ENCODE assay signal across 1 cellular context in the genomic region with DNA sequence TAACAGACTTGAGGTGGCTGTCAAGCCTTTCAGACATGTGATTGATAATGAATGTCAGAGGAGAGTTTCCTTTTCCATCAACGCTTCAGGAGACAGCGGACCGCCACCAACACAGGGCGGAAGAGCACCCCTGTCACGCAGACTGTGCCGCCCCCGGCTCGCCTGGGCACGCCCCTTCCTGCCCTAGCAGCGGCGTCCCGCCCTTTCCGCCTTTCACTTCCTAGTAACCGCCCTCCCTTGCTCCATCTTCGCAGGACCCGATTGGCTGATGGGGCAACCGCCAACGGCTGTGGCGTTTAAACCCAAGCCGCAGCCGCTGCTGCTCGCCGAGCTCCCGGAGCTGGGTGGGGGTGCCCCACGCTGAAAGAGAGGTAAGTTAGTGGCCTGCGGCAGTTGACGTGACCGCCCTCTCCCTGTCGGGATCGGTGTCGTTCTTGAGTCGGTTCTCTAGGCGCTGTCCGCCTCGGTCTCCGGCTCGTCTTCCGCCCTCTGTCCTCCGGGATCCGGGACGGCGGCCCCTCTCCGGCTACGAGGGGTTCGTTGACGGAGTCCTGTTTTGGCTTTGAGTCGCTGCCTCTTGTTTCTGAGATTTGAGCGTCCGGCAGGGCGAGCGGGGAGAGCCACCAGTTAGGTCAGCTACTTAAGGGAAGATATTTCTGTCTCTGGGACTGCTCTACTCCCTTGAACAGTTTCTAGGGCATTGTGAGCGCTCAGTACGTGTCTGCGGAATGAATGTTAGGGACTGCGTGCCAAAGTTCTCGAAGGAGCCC.
A peak's percentile ranks its signal among the peaks of the same experiment; 100 is the strongest.
TF ChIP-seq lines count a peak whose summit lies in the region.

Gene SGO2, plus strand, starts transcription at position 326 of the 770 bp plus-strand sequence. CDS start 6,769 bp downstream, outside the sequence.

TF ChIP-seq in GM12878, 131 proteins besides CTCF, POLR2A, EP300 and RAD21 (continued from another document and continues in another):
- TF ChIP-seq PRDM15 (CRISPR knock-in tag; IDR thresholded peaks at IDR 0.05) (no peak), HDGF (IDR thresholded peaks at IDR 0.05) (peak; percentile 96), ZNF24 (IDR thresholded peaks at IDR 0.05) (no peak), KAT2A (conservative IDR thresholded peaks at IDR 0.05; ENCODE audit: control insufficient read depth, low read depth, low read length) (no peak), FOXM1 (IDR thresholded peaks at IDR 0.05; ENCODE audit: low read depth, low read length) (no peak), ELK1 (IDR thresholded peaks at IDR 0.05; ENCODE audit: low read depth, low read length) (peak; percentile 59; the same call in 1 of the 2 replicates), RCOR1 (conservative IDR thresholded peaks at IDR 0.05; ENCODE audit: low read depth, low read length) (no peak), CHD1 (IDR thresholded peaks at IDR 0.05; ENCODE audit: low read depth, low read length) (no peak), YBX1 (IDR thresholded peaks at IDR 0.05) (no peak), IRF4 (IDR thresholded peaks at IDR 0.05; ENCODE audit: low read depth, low read length) (no peak), BMI1 (IDR thresholded peaks at IDR 0.05; ENCODE audit: borderline replicate concordance) (no peak), PAX5 (IDR thresholded peaks at IDR 0.05; ENCODE audit: borderline replicate concordance, low read depth, low read length) (0 out of 2 replicates have a peak, but pooled peaks have one; percentile 31), NFYA (IDR thresholded peaks at IDR 0.05; ENCODE audit: borderline replicate concordance, low read depth, low read length) (no peak), ATF2 (IDR thresholded peaks at IDR 0.05; ENCODE audit: low read length) (no peak), NFXL1 (IDR thresholded peaks at IDR 0.05; ENCODE audit: borderline replicate concordance) (no peak), ATF7 (IDR thresholded peaks at IDR 0.05; ENCODE audit: low read depth) (0 out of 2 replicates have a peak, but pooled peaks have one; percentile 34), PAX8 (IDR thresholded peaks at IDR 0.05) (no peak), SMAD5 (IDR thresholded peaks at IDR 0.05; ENCODE audit: low read depth) (no peak; the same call in 1 of the 2 replicates), KLF5 (IDR thresholded peaks at IDR 0.05; ENCODE audit: partially characterized antibody) (no peak), IKZF1 (conservative IDR thresholded peaks at IDR 0.05) (peak; percentile 61), CREM (IDR thresholded peaks at IDR 0.05; ENCODE audit: low read depth) (peak; percentile 36; the same call in 1 of the 2 replicates), E4F1 (IDR thresholded peaks at IDR 0.05; ENCODE audit: borderline replicate concordance, partially characterized antibody) (peak; percentile 90), MXI1 (IDR thresholded peaks at IDR 0.05; ENCODE audit: low read depth, low read length) (peak; percentile 66), EED (IDR thresholded peaks at IDR 0.05; ENCODE audit: low read depth) (no peak), GABPA (IDR thresholded peaks at IDR 0.05; ENCODE audit: low read depth) (peak; percentile 91), SREBF2 (IDR thresholded peaks at IDR 0.05; ENCODE audit: low read length) (no peak), NBN (IDR thresholded peaks at IDR 0.05) (no peak; the same call in 1 of the 2 replicates), E2F4 (IDR thresholded peaks at IDR 0.05; ENCODE audit: low read depth, low read length) (peak; percentile 97), BACH1 (IDR thresholded peaks at IDR 0.05; ENCODE audit: borderline replicate concordance) (peak; percentile 41; the same call in 1 of the 2 replicates)
- TF ChIP-seq, protein P1, sequence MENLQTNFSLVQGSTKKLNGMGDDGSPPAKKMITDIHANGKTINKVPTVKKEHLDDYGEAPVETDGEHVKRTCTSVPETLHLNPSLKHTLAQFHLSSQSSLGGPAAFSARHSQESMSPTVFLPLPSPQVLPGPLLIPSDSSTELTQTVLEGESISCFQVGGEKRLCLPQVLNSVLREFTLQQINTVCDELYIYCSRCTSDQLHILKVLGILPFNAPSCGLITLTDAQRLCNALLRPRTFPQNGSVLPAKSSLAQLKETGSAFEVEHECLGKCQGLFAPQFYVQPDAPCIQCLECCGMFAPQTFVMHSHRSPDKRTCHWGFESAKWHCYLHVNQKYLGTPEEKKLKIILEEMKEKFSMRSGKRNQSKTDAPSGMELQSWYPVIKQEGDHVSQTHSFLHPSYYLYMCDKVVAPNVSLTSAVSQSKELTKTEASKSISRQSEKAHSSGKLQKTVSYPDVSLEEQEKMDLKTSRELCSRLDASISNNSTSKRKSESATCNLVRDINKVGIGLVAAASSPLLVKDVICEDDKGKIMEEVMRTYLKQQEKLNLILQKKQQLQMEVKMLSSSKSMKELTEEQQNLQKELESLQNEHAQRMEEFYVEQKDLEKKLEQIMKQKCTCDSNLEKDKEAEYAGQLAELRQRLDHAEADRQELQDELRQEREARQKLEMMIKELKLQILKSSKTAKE (IDR thresholded peaks at IDR 0.05; ENCODE audit: low read depth, poor library complexity, severe bottlenecking) = no peak
- TF ChIP-seq, protein P2, sequence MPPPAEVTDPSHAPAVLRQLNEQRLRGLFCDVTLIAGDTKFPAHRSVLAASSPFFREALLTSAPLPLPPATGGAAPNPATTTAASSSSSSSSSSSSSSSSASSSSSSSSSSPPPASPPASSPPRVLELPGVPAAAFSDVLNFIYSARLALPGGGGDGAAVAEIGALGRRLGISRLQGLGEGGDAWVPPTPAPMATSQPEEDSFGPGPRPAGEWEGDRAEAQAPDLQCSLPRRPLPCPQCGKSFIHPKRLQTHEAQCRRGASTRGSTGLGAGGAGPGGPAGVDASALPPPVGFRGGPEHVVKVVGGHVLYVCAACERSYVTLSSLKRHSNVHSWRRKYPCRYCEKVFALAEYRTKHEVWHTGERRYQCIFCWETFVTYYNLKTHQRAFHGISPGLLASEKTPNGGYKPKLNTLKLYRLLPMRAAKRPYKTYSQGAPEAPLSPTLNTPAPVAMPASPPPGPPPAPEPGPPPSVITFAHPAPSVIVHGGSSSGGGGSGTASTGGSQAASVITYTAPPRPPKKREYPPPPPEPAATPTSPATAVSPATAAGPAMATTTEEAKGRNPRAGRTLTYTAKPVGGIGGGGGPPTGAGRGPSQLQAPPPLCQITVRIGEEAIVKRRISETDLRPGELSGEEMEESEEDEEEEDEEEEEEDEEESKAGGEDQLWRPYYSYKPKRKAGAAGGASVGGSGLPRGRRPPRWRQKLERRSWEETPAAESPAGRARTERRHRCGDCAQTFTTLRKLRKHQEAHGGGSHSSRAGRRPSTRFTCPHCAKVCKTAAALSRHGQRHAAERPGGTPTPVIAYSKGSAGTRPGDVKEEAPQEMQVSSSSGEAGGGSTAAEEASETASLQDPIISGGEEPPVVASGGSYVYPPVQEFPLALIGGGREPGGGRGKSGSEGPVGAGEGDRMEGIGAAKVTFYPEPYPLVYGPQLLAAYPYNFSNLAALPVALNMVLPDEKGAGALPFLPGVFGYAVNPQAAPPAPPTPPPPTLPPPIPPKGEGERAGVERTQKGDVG (CRISPR knock-in tag; IDR thresholded peaks at IDR 0.05) = no peak
- TF ChIP-seq, protein P3, sequence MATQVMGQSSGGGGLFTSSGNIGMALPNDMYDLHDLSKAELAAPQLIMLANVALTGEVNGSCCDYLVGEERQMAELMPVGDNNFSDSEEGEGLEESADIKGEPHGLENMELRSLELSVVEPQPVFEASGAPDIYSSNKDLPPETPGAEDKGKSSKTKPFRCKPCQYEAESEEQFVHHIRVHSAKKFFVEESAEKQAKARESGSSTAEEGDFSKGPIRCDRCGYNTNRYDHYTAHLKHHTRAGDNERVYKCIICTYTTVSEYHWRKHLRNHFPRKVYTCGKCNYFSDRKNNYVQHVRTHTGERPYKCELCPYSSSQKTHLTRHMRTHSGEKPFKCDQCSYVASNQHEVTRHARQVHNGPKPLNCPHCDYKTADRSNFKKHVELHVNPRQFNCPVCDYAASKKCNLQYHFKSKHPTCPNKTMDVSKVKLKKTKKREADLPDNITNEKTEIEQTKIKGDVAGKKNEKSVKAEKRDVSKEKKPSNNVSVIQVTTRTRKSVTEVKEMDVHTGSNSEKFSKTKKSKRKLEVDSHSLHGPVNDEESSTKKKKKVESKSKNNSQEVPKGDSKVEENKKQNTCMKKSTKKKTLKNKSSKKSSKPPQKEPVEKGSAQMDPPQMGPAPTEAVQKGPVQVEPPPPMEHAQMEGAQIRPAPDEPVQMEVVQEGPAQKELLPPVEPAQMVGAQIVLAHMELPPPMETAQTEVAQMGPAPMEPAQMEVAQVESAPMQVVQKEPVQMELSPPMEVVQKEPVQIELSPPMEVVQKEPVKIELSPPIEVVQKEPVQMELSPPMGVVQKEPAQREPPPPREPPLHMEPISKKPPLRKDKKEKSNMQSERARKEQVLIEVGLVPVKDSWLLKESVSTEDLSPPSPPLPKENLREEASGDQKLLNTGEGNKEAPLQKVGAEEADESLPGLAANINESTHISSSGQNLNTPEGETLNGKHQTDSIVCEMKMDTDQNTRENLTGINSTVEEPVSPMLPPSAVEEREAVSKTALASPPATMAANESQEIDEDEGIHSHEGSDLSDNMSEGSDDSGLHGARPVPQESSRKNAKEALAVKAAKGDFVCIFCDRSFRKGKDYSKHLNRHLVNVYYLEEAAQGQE (IDR thresholded peaks at IDR 0.05; ENCODE audit: low read depth, low read length) = no peak; the same call in 1 of the 2 replicates
- TF ChIP-seq, protein P4, sequence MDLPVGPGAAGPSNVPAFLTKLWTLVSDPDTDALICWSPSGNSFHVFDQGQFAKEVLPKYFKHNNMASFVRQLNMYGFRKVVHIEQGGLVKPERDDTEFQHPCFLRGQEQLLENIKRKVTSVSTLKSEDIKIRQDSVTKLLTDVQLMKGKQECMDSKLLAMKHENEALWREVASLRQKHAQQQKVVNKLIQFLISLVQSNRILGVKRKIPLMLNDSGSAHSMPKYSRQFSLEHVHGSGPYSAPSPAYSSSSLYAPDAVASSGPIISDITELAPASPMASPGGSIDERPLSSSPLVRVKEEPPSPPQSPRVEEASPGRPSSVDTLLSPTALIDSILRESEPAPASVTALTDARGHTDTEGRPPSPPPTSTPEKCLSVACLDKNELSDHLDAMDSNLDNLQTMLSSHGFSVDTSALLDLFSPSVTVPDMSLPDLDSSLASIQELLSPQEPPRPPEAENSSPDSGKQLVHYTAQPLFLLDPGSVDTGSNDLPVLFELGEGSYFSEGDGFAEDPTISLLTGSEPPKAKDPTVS (IDR thresholded peaks at IDR 0.05; ENCODE audit: low read depth, low read length) = no peak
